ENCODE assay signal across 2 cellular contexts in the genomic region with DNA sequence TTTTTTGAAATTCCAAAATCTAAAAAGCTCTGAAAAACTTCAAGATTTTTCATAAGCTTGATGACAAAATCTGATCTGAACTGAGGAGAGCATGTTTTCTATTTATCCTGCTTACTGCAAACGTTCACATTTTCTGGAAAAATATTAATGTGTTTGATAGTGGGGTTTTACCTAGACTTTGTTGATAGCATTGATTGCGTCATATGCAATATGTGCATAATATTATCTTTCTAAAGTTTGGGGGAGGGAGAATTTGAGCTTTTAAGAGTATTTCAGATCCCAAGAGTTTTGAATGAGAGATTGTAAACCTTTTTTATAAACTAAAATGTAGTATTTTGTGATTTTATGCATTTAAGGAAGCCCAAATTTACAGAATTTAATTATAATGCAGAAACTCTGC.
A peak's percentile ranks its signal among the peaks of the same experiment; 100 is the strongest.
TF ChIP-seq lines count a peak whose summit lies in the region.

No MANE protein-coding gene starts in this region.

TF ChIP-seq in IMR-90, 13 proteins besides CTCF, POLR2A, EP300 and RAD21 (continued from another document):
- no peak for TF ChIP-seq BHLHE40 (IDR thresholded peaks at IDR 0.05; ENCODE audit: low read depth, low read length)
- no peak for TF ChIP-seq SMC3 (IDR thresholded peaks at IDR 0.05; ENCODE audit: low read depth, low read length)
- TF ChIP-seq MAZ (IDR thresholded peaks at IDR 0.05; ENCODE audit: borderline replicate concordance, low read depth, low read length), result no peak

TF ChIP-seq in K562, 482 proteins besides CTCF, POLR2A, EP300 and RAD21 (continued from another document):
- TF ChIP-seq CEBPG (CRISPR knock-in tag; IDR thresholded peaks at IDR 0.05) (no peak), CEBPG (tag; conservative IDR thresholded peaks at IDR 0.05 in 1 of 2, IDR thresholded peaks at IDR 0.05 in 1 of 2) (peak in 1 of 2 experiments; percentile 78; a peak in 2 of 4 replicates)
TF ChIP-seq in K562: peak in this region for 2.
